ENCODE assay signal across 8 cellular contexts in the genomic region with DNA sequence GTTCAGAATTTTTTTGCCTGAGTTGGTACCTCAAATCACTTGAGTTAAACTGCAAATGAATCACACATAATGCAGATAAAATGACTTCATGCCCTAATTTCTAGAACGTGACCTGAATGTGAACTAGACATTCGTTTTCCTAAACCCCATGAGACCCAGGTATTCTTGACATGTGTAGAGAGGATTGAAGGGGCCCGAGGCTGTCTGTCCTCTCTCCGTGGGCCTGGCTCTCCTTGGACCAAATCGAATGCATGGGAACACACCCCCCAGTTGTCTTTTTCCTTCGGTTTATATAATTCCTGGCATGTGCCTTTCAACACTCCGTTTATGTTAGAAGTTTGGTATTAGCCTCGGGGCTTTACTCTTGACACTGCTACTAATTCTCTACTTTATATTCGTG.
DNase-seq lines count a peak whose midpoint lies in the region; ATAC-seq and TF ChIP-seq lines count a peak whose summit lies in the region.
"Not testable (repeated sequence)": the region's sequence is repeated elsewhere in the genome, so short reads cannot be mapped to it uniquely, and the experiment has no call there.

No MANE protein-coding gene starts in this region.

- not testable (repeated sequence) for H3K27me3 ChIP-seq in A673 (replicated peaks; ENCODE audit: insufficient read depth, low read depth, low read length, poor library complexity); IMR-90 (ENCODE audit: control insufficient read depth, insufficient read depth, low read length); SJCRH30; hepatocyte

- H3K14ac ChIP-seq in IMR-90 (replicated peaks; ENCODE audit: low read depth, low read length) = not testable (repeated sequence)

- not testable (repeated sequence) for H2BK15ac ChIP-seq in IMR-90 (ENCODE audit: low read depth, low read length)

- H3K56ac ChIP-seq in IMR-90 (ENCODE audit: extremely low read depth, insufficient read depth, low read length) = not testable (repeated sequence)

- TF ChIP-seq CTCF in A673 (conservative IDR thresholded peaks at IDR 0.05; ENCODE audit: low read depth, low read length); IMR-90 (conservative IDR thresholded peaks at IDR 0.05; ENCODE audit: low read depth, low read length); coronary artery (IDR thresholded peaks at IDR 0.05); hepatocyte (IDR thresholded peaks at IDR 0.05; ENCODE audit: poor library complexity): not testable (repeated sequence)

- H3K4me2 ChIP-seq in IMR-90 (ENCODE audit: low read depth, low read length) = peak overlapping the region; percentile 72
- H3K4me2 ChIP-seq in hepatocyte = peak overlapping the region; percentile 9

- no CpG with 5 or more reads among the region's 9 CpGs for WGBS in IMR-90 (ENCODE audit: extremely low coverage in 2 of 2, insufficient read length in 1 of 2), 2 experiments
- WGBS in hepatocyte (ENCODE audit: low lambda C conversion rate, missing lambda C conversion rate) = 17% methylated on average over 7 of the region's 9 CpGs

- H3K23ac ChIP-seq in IMR-90 (ENCODE audit: low read depth, low read length) = not testable (repeated sequence)

- peak; percentile 4 for ATAC-seq in GM21515 (IDR thresholded peaks at IDR 0.05; ENCODE audit: unreplicated experiment)
- peak; percentile 15 for ATAC-seq in IMR-90 (ENCODE audit: low read depth)
- ATAC-seq in sciatic nerve = peak; percentile 33

- H3K4me3 ChIP-seq in A673 (ENCODE audit: low read depth, low read length, poor library complexity, severe bottlenecking) = peak overlapping the region; percentile 27
- H3K4me3 ChIP-seq in IMR-90 (ENCODE audit: insufficient read depth, low read depth, low read length); SJCRH30; hepatocyte: not testable (repeated sequence)
- H3K4me3 ChIP-seq in coronary artery = peak overlapping the region; percentile 36

- not testable (repeated sequence) for H3K9me1 ChIP-seq in IMR-90 (ENCODE audit: insufficient read depth, low read length)

- H2BK120ac ChIP-seq in IMR-90 (ENCODE audit: low read depth, low read length) = not testable (repeated sequence)

- not testable (repeated sequence) for H2AK9ac ChIP-seq in IMR-90 (replicated peaks; ENCODE audit: low read depth, low read length, poor library complexity)

- peaks cover 32% of the 10 kb centered on the region for H3K4me1 Mint-ChIP-seq in activated naive CD4-positive, alpha-beta T cell treated with anti-CD3 and anti-CD28 coated beads for 36 hours (ENCODE audit: low read depth)

- POLR2A ChIA-PET in A673 (lab: Charles Lee; ENCODE audit: low non-redundant PET); IMR-90 (lab: Charles Lee; ENCODE audit: unreplicated experiment): not testable (repeated sequence)

- not testable (repeated sequence) for H3K79me1 ChIP-seq in IMR-90 (ENCODE audit: low read depth in 1 of 2, low read length in 2 of 2)

- H3K9me2 ChIP-seq in hepatocyte (replicated peaks; ENCODE audit: insufficient read depth) = not testable (repeated sequence)

- not testable (repeated sequence) for BruUV-seq in A673 (replicated peaks; lab: Mats Ljungman, UMichigan); IMR-90 (replicated peaks; lab: Mats Ljungman, UMichigan)

- not testable (repeated sequence) for H4K91ac ChIP-seq in IMR-90 (ENCODE audit: insufficient read depth, low read depth, low read length)

- peaks cover 68% of the 10 kb centered on the region for H4K20me1 ChIP-seq in IMR-90 (ENCODE audit: insufficient read depth, low read length)
- H4K20me1 ChIP-seq in hepatocyte (ENCODE audit: insufficient read depth, poor library complexity, severe bottlenecking) = not testable (repeated sequence)

- H3K36me3 ChIP-seq in A673 (ENCODE audit: insufficient read depth, low read length, poor library complexity, severe bottlenecking); IMR-90 (ENCODE audit: control insufficient read depth, insufficient read depth, low read length); SJCRH30; hepatocyte (replicated peaks; ENCODE audit: insufficient read depth, low read depth): not testable (repeated sequence)

- H3K79me2 ChIP-seq in hepatocyte = not testable (repeated sequence)

- H3K9me3 Mint-ChIP-seq in activated naive CD4-positive, alpha-beta T cell treated with anti-CD3 and anti-CD28 coated beads for 36 hours = not testable (repeated sequence)

- CTCF ChIA-PET in A673 (lab: Charles Lee); IMR-90 (lab: Yijun Ruan, JAX); activated naive CD4-positive, alpha-beta T cell treated with anti-CD3 and anti-CD28 coated beads for 36 hours (lab: Charles Lee): not testable (repeated sequence)

- H2BK5ac ChIP-seq in IMR-90 (ENCODE audit: low read depth, low read length, poor library complexity, severe bottlenecking) = not testable (repeated sequence)

- H3K4ac ChIP-seq in IMR-90 (ENCODE audit: low read depth, low read length) = not testable (repeated sequence)

- H3K27me3 Mint-ChIP-seq in activated naive CD4-positive, alpha-beta T cell treated with anti-CD3 and anti-CD28 coated beads for 36 hours (ENCODE audit: low read depth) = not testable (repeated sequence)

- DNase-seq in A673 (ENCODE audit: low spot score); IMR-90; activated naive CD4-positive, alpha-beta T cell treated with anti-CD3 and anti-CD28 coated beads for 36 hours; coronary artery (ENCODE audit: low spot score); hepatocyte (ENCODE audit: low spot score); sciatic nerve (ENCODE audit: low spot score): not testable (repeated sequence)
- peak; percentile 36 to 50 for DNase-seq in SJCRH30

- in situ Hi-C loops in IMR-90 (cut with MboI; ENCODE audit: low sequenced_read_pairs) = not testable (repeated sequence)

- not testable (repeated sequence) for H3K4me1 ChIP-seq in A673 (ENCODE audit: insufficient read depth, low read length, poor library complexity, severe bottlenecking); SJCRH30; hepatocyte (ENCODE audit: insufficient read depth)
- peaks cover 18% of the 10 kb centered on the region for H3K4me1 ChIP-seq in IMR-90 (ENCODE audit: control insufficient read depth, insufficient read depth, low read length)

- not testable (repeated sequence) for TF ChIP-seq RAD21 in IMR-90 (IDR thresholded peaks at IDR 0.05; ENCODE audit: low read length)

- H3K4me3 Mint-ChIP-seq in activated naive CD4-positive, alpha-beta T cell treated with anti-CD3 and anti-CD28 coated beads for 36 hours = not testable (repeated sequence)

- peak overlapping the region; percentile 72 for H3K27ac Mint-ChIP-seq in activated naive CD4-positive, alpha-beta T cell treated with anti-CD3 and anti-CD28 coated beads for 36 hours

- dilution Hi-C loops in IMR-90 (cut with HindIII; ENCODE audit: low sequenced_read_pairs, unreplicated experiment) = not testable (repeated sequence)

- H3K18ac ChIP-seq in IMR-90 (ENCODE audit: low read depth, low read length) = 0 out of 2 replicates have a peak overlapping the region, but pooled peaks have one; percentile 36

- not testable (repeated sequence) for H3K27ac ChIP-seq in A673 (ENCODE audit: low read depth, low read length, poor library complexity, severe bottlenecking); SJCRH30
- H3K27ac ChIP-seq in IMR-90 (ENCODE audit: insufficient read depth, low read length) (peak overlapping the region; percentile 21; the same call in 1 of the 2 replicates), coronary artery (peak overlapping the region in 1 of 2 donors; percentile 76), hepatocyte (peak overlapping the region; percentile 73)

- not testable (repeated sequence) for H2AK5ac ChIP-seq in IMR-90 (ENCODE audit: low read depth, low read length)

- not testable (repeated sequence) for H2AFZ ChIP-seq in IMR-90 (replicated peaks; ENCODE audit: low read length, poor library complexity); hepatocyte

- not testable (repeated sequence) for H4K8ac ChIP-seq in IMR-90 (ENCODE audit: low read depth in 2 of 2, low read length in 2 of 2)

- not testable (repeated sequence) for H3K36me3 Mint-ChIP-seq in activated naive CD4-positive, alpha-beta T cell treated with anti-CD3 and anti-CD28 coated beads for 36 hours (ENCODE audit: low read depth)

- not testable (repeated sequence) for H4K5ac ChIP-seq in IMR-90 (ENCODE audit: low read depth, low read length)

- TF ChIP-seq POLR2A in IMR-90 (IDR thresholded peaks at IDR 0.05; ENCODE audit: low read depth, low read length) = not testable (repeated sequence)

- not testable (repeated sequence) for H2BK20ac ChIP-seq in IMR-90 (ENCODE audit: low read depth, low read length)

- H3K9ac ChIP-seq in IMR-90 (ENCODE audit: low read depth, low read length) = not testable (repeated sequence)

- intact Hi-C loops in A673 (cut with micrococcal nuclease; ENCODE audit: unreplicated experiment); IMR-90 (cut with micrococcal nuclease); activated naive CD4-positive, alpha-beta T cell treated with anti-CD3 and anti-CD28 coated beads for 36 hours (cut with micrococcal nuclease); sciatic nerve (cut with DNase I): not testable (repeated sequence)

- H3K9me3 ChIP-seq in A673 (ENCODE audit: low read depth, low read length, poor library complexity, severe bottlenecking); IMR-90 (ENCODE audit: control insufficient read depth, insufficient read depth, low read length); SJCRH30 (replicated peaks); hepatocyte (ENCODE audit: low read depth): not testable (repeated sequence)
